In the genomic region with DNA sequence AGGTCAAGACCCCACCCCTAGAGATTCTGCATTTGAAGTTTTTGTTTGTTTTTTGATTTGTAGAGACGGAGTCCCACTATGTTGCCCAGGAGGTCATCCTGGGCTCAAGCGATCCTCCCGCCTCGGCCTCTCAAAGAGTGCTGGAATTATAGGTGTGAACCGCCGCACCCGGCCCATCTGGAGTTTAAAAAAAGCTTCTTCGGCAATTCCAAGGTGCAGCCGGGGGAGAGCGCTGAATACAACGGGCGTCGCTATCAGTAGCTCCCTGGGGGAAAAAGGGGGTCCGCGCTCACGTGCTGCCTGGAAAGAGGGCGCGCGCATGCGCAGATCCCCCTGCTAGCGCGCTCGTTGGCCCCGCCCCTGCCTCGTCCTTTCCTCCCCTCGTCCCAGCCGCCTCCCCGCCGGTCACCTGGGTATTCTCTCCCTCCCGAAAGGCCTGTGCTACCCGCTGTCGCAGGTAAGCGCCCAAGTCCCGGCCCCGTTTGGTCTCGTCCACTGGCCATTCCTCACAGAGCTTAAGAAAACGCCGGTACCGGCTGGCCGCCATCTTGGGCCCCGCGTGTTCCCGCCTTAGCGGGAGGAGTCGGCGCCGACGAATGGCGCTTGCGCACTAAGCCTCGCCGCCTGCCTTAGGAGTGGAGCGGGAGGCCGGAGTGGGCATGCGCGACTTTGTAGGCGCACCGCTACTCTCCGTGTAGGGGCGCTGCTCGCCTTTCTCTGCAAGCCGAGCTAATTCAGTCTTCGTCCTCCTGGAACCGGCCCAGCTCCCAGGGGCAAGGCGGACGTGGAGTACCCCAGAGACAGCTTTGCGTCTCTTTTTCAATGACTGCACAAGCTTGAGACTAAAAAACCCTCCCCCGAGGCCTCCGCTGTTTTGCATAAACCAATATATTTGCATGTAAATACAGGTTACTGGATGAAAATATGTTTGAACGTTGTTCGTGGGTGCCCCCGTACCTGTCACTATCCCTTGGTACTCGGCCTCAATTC, we compare ENCODE assay signal across 8 cellular contexts.
DNase-seq lines count a peak whose midpoint lies in the region; ATAC-seq and TF ChIP-seq lines count a peak whose summit lies in the region.

A gene (minus strand): TSS at position 561 of the 990 bp plus-strand sequence. CDS start 14 bp downstream, at position 547.

- peak; percentile 90 for ATAC-seq in GM19023 (IDR thresholded peaks at IDR 0.05; ENCODE audit: unreplicated experiment)
- peak; percentile 92 for ATAC-seq in HG03280 (IDR thresholded peaks at IDR 0.05; ENCODE audit: unreplicated experiment)

- peak; percentile 75 for DNase-seq in AG09309 (ENCODE audit: low read depth)
- DNase-seq in NCI-H345 treated with DMSO at 0.1 percent for 48 hours (lab: John Stamatoyannopoulos, UW; ENCODE audit: unreplicated experiment): peak; percentile 96
- DNase-seq in activated CD4-positive, CD25-positive, alpha-beta regulatory T cell (lab: John Stamatoyannopoulos, UW): peak; percentile 88 to 94 (median 93)
- DNase-seq in central memory CD4-positive, alpha-beta T cell: peak; percentile 96
- peak; percentile 93 for DNase-seq in iris pigment epithelial cell (ENCODE audit: low read depth)
- peak; percentile 97 for DNase-seq in stimulated activated CD4-positive, alpha-beta T cell treated with anti-CD3 and anti-CD28 coated beads, Interleukin-12 subunit alpha, Interleukin-12 subunit beta, amount 100 ng/mL, for 4 hours

- peak within 1 kb of the TSS; percentile 93 for H3K4me3 ChIP-seq in AG09309 (ENCODE audit: control insufficient read depth, low read depth, low read length)

- TF ChIP-seq CTCF in AG09309 (IDR thresholded peaks at IDR 0.05; ENCODE audit: control insufficient read depth, insufficient read depth, low read depth, low read length, missing control alignments): peak; percentile 67

Comparison
In these comparisons a context has a peak if more than half of its experiments do, and no peak if none do; other contexts are left out.
1. Peak in every context shown above with its lines: DNase-seq, ATAC-seq and H3K4me3 ChIP-seq.